ENCODE assay signal across 14 cellular contexts in the genomic region with DNA sequence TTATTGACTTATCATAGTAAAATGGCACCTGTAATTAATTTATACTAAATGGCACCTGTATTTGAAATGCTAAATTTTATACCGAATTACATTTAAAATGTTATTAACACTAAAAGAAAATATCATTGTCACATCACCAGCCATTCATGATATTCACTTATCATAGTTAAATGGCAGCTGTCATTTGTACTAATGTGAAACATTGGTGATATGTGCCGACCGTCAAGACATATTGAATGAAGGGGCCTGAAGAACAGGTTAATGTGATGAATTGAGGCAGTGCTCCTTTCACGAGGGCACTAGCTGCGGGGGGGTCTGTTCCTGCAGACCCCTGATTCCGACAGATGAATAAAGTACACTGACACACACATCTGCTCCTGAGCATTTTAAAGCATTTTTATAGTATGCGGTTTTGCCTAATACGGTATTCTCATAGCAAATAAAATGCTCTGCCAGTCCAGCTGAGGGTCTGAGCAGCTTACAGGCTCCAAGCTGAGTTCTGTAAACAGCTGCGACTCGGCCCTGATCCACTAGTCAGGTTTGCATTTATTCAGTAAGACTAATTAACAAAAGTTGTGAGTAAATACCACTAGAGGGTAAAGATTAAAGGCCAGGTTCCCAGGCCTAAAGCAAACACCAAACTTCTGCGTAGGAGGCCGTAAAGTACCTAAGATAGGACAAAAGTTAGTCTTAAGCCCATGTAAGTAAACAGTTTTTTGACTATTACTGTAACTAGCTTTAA.
"Had no signal": no experiment of that assay in that cellular context is flagged by ENCODE, and none has a peak within 500 bp of the region (broad histone marks: within the 10 kb centered on the region; RNA-seq: fewer than 3 reads in every experiment).

No MANE protein-coding gene starts in this region.

- H3K27me3 ChIP-seq: heart right ventricle, neutrophil had no signal

- H3K27ac ChIP-seq: neutrophil had no signal

- H3K36me3 ChIP-seq: heart right ventricle, neutrophil had no signal

- H3K4me3 ChIP-seq: heart right ventricle had no signal

- H3K9me3 ChIP-seq: heart right ventricle, neutrophil had no signal

- DNase-seq: activated CD4-positive, alpha-beta T cell treated with anti-CD3 and anti-CD28 coated beads for 4 hours; activated CD8-positive, alpha-beta memory T cell treated with anti-CD3 and anti-CD28 coated beads, Interleukin-2, amount 50 U/mL, for 4 hours; activated CD8-positive, alpha-beta T cell treated with anti-CD3 and anti-CD28 coated beads for 36 hours; activated gamma-delta T cell treated with Interleukin-2 at 50 U/mL for 16 hours; activated naive CD8-positive, alpha-beta T cell treated with anti-CD3 and anti-CD28 coated beads for 36 hours; activated T-cell treated with anti-CD3 and anti-CD28 coated beads, Interleukin-2, amount 50 U/mL, for 72 hours; islet precursor cell; stimulated activated CD4-positive, alpha-beta T cell treated with anti-CD3 and anti-CD28 coated beads, Interleukin-12 subunit alpha, Interleukin-12 subunit beta, amount 100 ng/mL, for 4 hours; stimulated activated CD4-positive, alpha-beta T cell treated with anti-CD3 and anti-CD28 coated beads, Interleukin-2, amount 100 ng/mL, for 48 hours; stimulated activated naive CD8-positive, alpha-beta T cell treated with anti-CD3 and anti-CD28 coated beads, Interleukin-15, Interleukin-2, amounts not matched to agents 100 U/mL and 50 U/mL, for 24 hours; T-cell had no signal

- ATAC-seq: activated CD8-positive, alpha-beta T cell treated with anti-CD3 and anti-CD28 coated beads for 36 hours; activated T-cell treated with anti-CD3 and anti-CD28 coated beads, Interleukin-2, amount 50 U/mL, for 72 hours; sciatic nerve; stimulated activated naive CD8-positive, alpha-beta T cell treated with anti-CD3 and anti-CD28 coated beads, Interleukin-15, Interleukin-2, amounts not matched to agents 100 U/mL and 50 U/mL, for 24 hours; T-cell had no signal
